In the genomic region with DNA sequence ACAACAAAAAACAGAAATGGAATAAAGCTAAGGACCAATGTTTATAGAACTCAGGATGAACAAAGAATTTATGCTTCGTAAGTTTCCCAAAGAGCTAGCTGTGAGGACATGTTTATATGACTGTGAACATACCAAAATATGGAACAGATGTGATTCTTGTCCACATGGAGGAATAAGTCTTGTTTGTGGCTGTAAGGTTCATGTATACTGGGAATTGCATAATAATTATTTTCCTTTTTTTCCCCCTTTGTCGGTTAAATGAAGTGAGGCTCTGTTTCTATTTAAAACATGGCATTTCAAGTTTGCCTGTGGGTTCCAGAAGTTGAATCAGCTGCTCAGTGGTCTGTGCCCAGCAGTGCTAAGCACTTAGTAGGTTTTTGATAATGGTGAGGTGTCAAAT, we compare ENCODE assay signal across 1 cellular context.
TF ChIP-seq lines count a peak whose summit lies in the region.

No MANE protein-coding gene starts in this region.

TF ChIP-seq in IMR-90, 13 proteins besides CTCF, POLR2A, EP300 and RAD21 (continued from another document):
- TF ChIP-seq USF2 (IDR thresholded peaks at IDR 0.05; ENCODE audit: low read depth, low read length): no peak
- TF ChIP-seq BHLHE40 (IDR thresholded peaks at IDR 0.05; ENCODE audit: low read depth, low read length): no peak
- no peak for TF ChIP-seq FOS (IDR thresholded peaks at IDR 0.05; ENCODE audit: low read depth, low read length)
